In the genomic region with DNA sequence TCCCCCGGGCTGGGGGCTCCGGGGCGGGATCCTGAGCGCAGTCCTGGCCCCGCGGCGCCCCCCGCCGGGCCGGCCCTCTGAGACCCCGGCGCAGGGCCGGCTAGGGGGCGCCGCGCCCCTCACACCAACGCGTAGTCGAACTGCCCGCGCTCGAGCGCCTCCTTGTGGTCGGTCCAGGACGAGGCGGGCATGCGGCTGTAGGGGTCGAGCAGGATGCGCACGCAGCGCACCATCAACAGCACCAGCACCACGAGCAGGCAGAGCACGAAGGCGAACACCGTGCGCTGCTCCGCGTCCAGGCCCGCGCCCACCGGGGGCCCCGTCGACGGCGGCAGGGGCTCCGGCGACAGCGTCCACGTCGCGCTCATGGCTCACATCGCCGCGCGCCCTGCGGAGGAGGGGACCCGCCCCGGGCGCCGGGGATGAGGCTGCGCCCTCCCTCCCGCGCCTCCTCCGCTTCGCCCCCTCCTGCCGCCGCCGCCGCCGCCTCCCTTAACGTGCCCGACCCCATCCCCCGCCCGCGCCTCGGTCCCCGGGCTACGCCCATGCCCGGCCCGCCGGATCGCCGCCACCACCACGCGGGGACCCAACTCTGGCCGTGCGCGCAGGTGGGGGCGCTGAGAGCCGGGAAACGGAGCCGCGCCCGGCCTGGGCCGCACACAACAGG, we compare ENCODE assay signal across 8 cellular contexts. TPM values are rescaled to one million over a fixed set of nuclear protein-coding genes. Genes with fewer than 3 reads are reported as not detected.
DNase-seq lines count a peak whose midpoint lies in the region; ATAC-seq and TF ChIP-seq lines count a peak whose summit lies in the region.

No MANE protein-coding gene starts in this region.

- no peak overlapping the region for H3T11ph ChIP-seq in H9 (ENCODE audit: low read length)

- H3K18ac ChIP-seq in H9 (ENCODE audit: insufficient read length, low read depth, low read length), result no peak overlapping the region
- H3K18ac ChIP-seq in mesenchymal stem cell (ENCODE audit: low read depth in 1 of 2, low read length in 2 of 2), result peak overlapping the region in 1 of 2 experiments; percentile 15

- H4K91ac ChIP-seq in H9 (ENCODE audit: insufficient read length, low read depth, low read length), result no peak overlapping the region
- no peak overlapping the region for H4K91ac ChIP-seq in mesenchymal stem cell (ENCODE audit: low read length)

- H3K27ac Mint-ChIP-seq in H9, result peak overlapping the region in 1 of 3 experiments; percentile 94; a peak in 1 of 7 replicates
- H3K27ac Mint-ChIP-seq in activated CD4-positive, alpha-beta T cell treated with anti-CD3 and anti-CD28 coated beads, Interleukin-2, amount 10 ng/mL, durations not matched to agents 7 days and 5 days, result no peak overlapping the region

- H3K27me3 ChIP-seq in H9 (ENCODE audit: insufficient read depth, low read length) (no peaks in the 10 kb centered on the region), mesenchymal stem cell (ENCODE audit: control insufficient read depth in 1 of 2, insufficient read depth in 1 of 2, low read length in 2 of 2) (no peaks in the 10 kb centered on the region)

- no CpG with 5 or more reads among the region's 95 CpGs for WGBS in H9 (ENCODE audit: extremely low coverage, insufficient read length, low lambda C conversion rate)
- 3% methylated on average over 33 of the region's 95 CpGs for WGBS in mesenchymal stem cell

- H2BK15ac ChIP-seq in H9 (ENCODE audit: low read depth, low read length) (no peak overlapping the region; the same call in 1 of the 2 replicates), mesenchymal stem cell (ENCODE audit: low read depth, poor library complexity, severe bottlenecking) (no peak overlapping the region)

- H4K20me1 ChIP-seq in H9 (ENCODE audit: control insufficient read depth, insufficient read depth, insufficient read length), result no peaks in the 10 kb centered on the region

- H3K79me2 ChIP-seq in H9 (ENCODE audit: insufficient read depth, low read length), result no peaks in the 10 kb centered on the region

- H3K9me3 ChIP-seq in H9 (ENCODE audit: control insufficient read depth, low read depth, low read length) (no peaks in the 10 kb centered on the region), mesenchymal stem cell (ENCODE audit: control insufficient read depth, low read length) (no peaks in the 10 kb centered on the region)

- H2BK120ac ChIP-seq in H9 (ENCODE audit: low read depth, low read length, poor library complexity, severe bottlenecking) (no peak overlapping the region), mesenchymal stem cell (ENCODE audit: low read depth, low read length) (no peak overlapping the region)

- H2BK20ac ChIP-seq in H9 (ENCODE audit: low read depth, low read length, poor library complexity, severe bottlenecking), result no peak overlapping the region

- H3K9ac ChIP-seq in H9 (ENCODE audit: extremely low read depth, insufficient read length, low read length), result no peak overlapping the region
- H3K9ac ChIP-seq in mesenchymal stem cell (ENCODE audit: low read length), result no peak overlapping the region

- no peak for ATAC-seq in GM21526 (IDR thresholded peaks at IDR 0.05; ENCODE audit: low FRiP score, unreplicated experiment)

- H2BK5ac ChIP-seq in H9 (ENCODE audit: insufficient read length, low read length), result no peak overlapping the region
- no peak overlapping the region for H2BK5ac ChIP-seq in mesenchymal stem cell (ENCODE audit: low read depth, low read length, poor library complexity, severe bottlenecking)

- H2AK5ac ChIP-seq in H9 (ENCODE audit: insufficient read length, low read length), result no peak overlapping the region
- no peak overlapping the region for H2AK5ac ChIP-seq in mesenchymal stem cell (ENCODE audit: low read length, severe bottlenecking)

- H3K4me1 ChIP-seq in H9 (ENCODE audit: insufficient read depth, low read length), result 0 out of 2 replicates have a peak, but pooled peaks cover 4% of the 10 kb centered on the region
- peaks cover 53% of the 10 kb centered on the region for H3K4me1 ChIP-seq in mesenchymal stem cell (ENCODE audit: control insufficient read depth, insufficient read depth, low read depth, low read length)

- H3K79me1 ChIP-seq in H9 (ENCODE audit: insufficient read depth, low read depth, low read length, poor library complexity, severe bottlenecking), result no peaks in the 10 kb centered on the region
- peaks cover 11% of the 10 kb centered on the region for H3K79me1 ChIP-seq in mesenchymal stem cell (replicated peaks; ENCODE audit: low read length, poor library complexity, severe bottlenecking)

- H3K14ac ChIP-seq in H9 (ENCODE audit: insufficient read depth, low read length) (peak overlapping the region; percentile 62; the same call in 1 of the 2 replicates), mesenchymal stem cell (ENCODE audit: low read length in 2 of 2) (no peak overlapping the region)

- no peak overlapping the region for H4K5ac ChIP-seq in H9 (ENCODE audit: insufficient read length, low read depth, low read length)

- no peak overlapping the region for H3K56ac ChIP-seq in H9 (ENCODE audit: insufficient read length, low read depth, low read length)

- peak; percentile 99 for TF ChIP-seq CTCF in H9 (conservative IDR thresholded peaks at IDR 0.05)

- H3K36me3 ChIP-seq in mesenchymal stem cell (ENCODE audit: control insufficient read depth in 1 of 2, insufficient read depth in 2 of 2, low read depth in 1 of 2, low read length in 2 of 2), result peaks cover 18 to 50% of the 10 kb centered on the region in 2 experiments

- H3K23ac ChIP-seq in H9 (ENCODE audit: insufficient read length, low read depth, low read length) (no peak overlapping the region), mesenchymal stem cell (ENCODE audit: low read length in 2 of 2) (peak overlapping the region in 1 of 2 experiments; percentile 28)

- peak overlapping the region; percentile 3 for H3K4me2 ChIP-seq in H9 (ENCODE audit: insufficient read depth, insufficient read length, low read length)
- H3K4me2 ChIP-seq in mesenchymal stem cell (ENCODE audit: low read length, poor library complexity, severe bottlenecking), result peak overlapping the region; percentile 87

- H3K4me3 ChIP-seq in mesenchymal stem cell (ENCODE audit: insufficient read depth in 1 of 2, low read depth in 1 of 2, low read length in 2 of 2), result peak overlapping the region; percentile 46 to 62

- peaks cover 5 to 30% (median 12%) of the 10 kb centered on the region in 3 experiments; a peak in 5 of 7 replicates for H3K36me3 Mint-ChIP-seq in H9 (ENCODE audit: insufficient read depth in 1 of 3, low read depth in 3 of 3)
- peaks cover 8% of the 10 kb centered on the region for H3K36me3 Mint-ChIP-seq in activated CD4-positive, alpha-beta T cell treated with anti-CD3 and anti-CD28 coated beads, Interleukin-2, amount 10 ng/mL, durations not matched to agents 7 days and 5 days (ENCODE audit: low read depth)

- H2BK12ac ChIP-seq in H9 (ENCODE audit: insufficient read length, low read depth, low read length) (no peak overlapping the region), mesenchymal stem cell (ENCODE audit: low read length in 2 of 2) (no peak overlapping the region)

- CTCF ChIA-PET in activated CD4-positive, alpha-beta T cell treated with anti-CD3 and anti-CD28 coated beads, Interleukin-2, amount 10 ng/mL, durations not matched to agents 7 days and 5 days (lab: Charles Lee), result no interaction called here

- H3K27ac ChIP-seq in H9 (ENCODE audit: insufficient read length, low read depth, low read length) (no peak overlapping the region), mesenchymal stem cell (ENCODE audit: low read length, poor library complexity, severe bottlenecking) (no peak overlapping the region)

- H4K8ac ChIP-seq in H9 (replicated peaks; ENCODE audit: insufficient read length, low read depth, low read length) (no peak overlapping the region), mesenchymal stem cell (ENCODE audit: low read length) (no peak overlapping the region)

- H3K4me3 Mint-ChIP-seq in H9, result peak overlapping the region; percentile 78 to 91
- peak overlapping the region; percentile 73 for H3K4me3 Mint-ChIP-seq in activated CD4-positive, alpha-beta T cell treated with anti-CD3 and anti-CD28 coated beads, Interleukin-2, amount 10 ng/mL, durations not matched to agents 7 days and 5 days

- H3K23me2 ChIP-seq in H9 (ENCODE audit: insufficient read length, low read depth, low read length, poor library complexity, severe bottlenecking), result no peaks in the 10 kb centered on the region

- DNase-seq in AG08396 (ENCODE audit: low spot score) (peak; percentile 92), H9 (peak; percentile 94), NCI-H526 treated with DMSO at 0.1 percent for 48 hours (lab: John Stamatoyannopoulos, UW) (peak; percentile 13), dermis blood vessel endothelial cell (peak; percentile 86), mesenchymal stem cell (peak; percentile 75)
- DNase-seq in activated CD4-positive, alpha-beta T cell treated with anti-CD3 and anti-CD28 coated beads, Interleukin-2, amount 10 ng/mL, durations not matched to agents 7 days and 5 days, result peak; percentile 79
- DNase-seq in stimulated activated CD8-positive, alpha-beta memory T cell treated with anti-CD3 and anti-CD28 coated beads, Interleukin-15, amount 100 ng/mL, for 48 hours (ENCODE audit: low read depth in 2 of 2), result peak; percentile 68 to 72

- POLR2A ChIA-PET in activated CD4-positive, alpha-beta T cell treated with anti-CD3 and anti-CD28 coated beads, Interleukin-2, amount 10 ng/mL, durations not matched to agents 7 days and 5 days (lab: Charles Lee), result no interaction called here

- H3K9me3 Mint-ChIP-seq in H9, result no peaks in the 10 kb centered on the region
- H3K9me3 Mint-ChIP-seq in activated CD4-positive, alpha-beta T cell treated with anti-CD3 and anti-CD28 coated beads, Interleukin-2, amount 10 ng/mL, durations not matched to agents 7 days and 5 days, result no peaks in the 10 kb centered on the region

- peaks cover 10 to 15% of the 10 kb centered on the region in 2 experiments for H3K4me1 Mint-ChIP-seq in H9
- peaks cover 23% of the 10 kb centered on the region for H3K4me1 Mint-ChIP-seq in activated CD4-positive, alpha-beta T cell treated with anti-CD3 and anti-CD28 coated beads, Interleukin-2, amount 10 ng/mL, durations not matched to agents 7 days and 5 days

- no peaks in the 10 kb centered on the region for H3K27me3 Mint-ChIP-seq in H9 (ENCODE audit: low read depth)
- H3K27me3 Mint-ChIP-seq in activated CD4-positive, alpha-beta T cell treated with anti-CD3 and anti-CD28 coated beads, Interleukin-2, amount 10 ng/mL, durations not matched to agents 7 days and 5 days, result no peaks in the 10 kb centered on the region

- H2AFZ ChIP-seq in H9 (ENCODE audit: low read length) (no peak overlapping the region), mesenchymal stem cell (ENCODE audit: low read depth, low read length) (no peak overlapping the region)

- H3K4ac ChIP-seq in H9 (ENCODE audit: low read depth, low read length), result no peak overlapping the region
- peak overlapping the region in 1 of 2 experiments; percentile 34 for H3K4ac ChIP-seq in mesenchymal stem cell (ENCODE audit: low read depth in 1 of 2, low read length in 2 of 2)

RNA-seq across cellular contexts. Expression of a gene that starts 0.6 kb away (rescaled TPM):
- total RNA-seq in H9 (2021), result 22.7 and 24.5 TPM in 2 replicates
- total RNA-seq in activated CD4-positive, alpha-beta T cell treated with anti-CD3 and anti-CD28 coated beads, Interleukin-2, amount 10 ng/mL, durations not matched to agents 7 days and 5 days, result not detected
- total RNA-seq in dermis blood vessel endothelial cell, result 4.6 and 4.9 TPM in 2 replicates
- 20.6 TPM for polyA plus RNA-seq in mesenchymal stem cell (2013, experiment 1 of 2)
- 19.0 TPM for polyA plus RNA-seq in mesenchymal stem cell (2013, experiment 2 of 2)

RNA-seq across cellular contexts. Expression of a gene that starts 5.2 kb away (rescaled TPM):
- total RNA-seq in H9 (2021) (17.1 and 17.8 TPM in 2 replicates), dermis blood vessel endothelial cell (14.1 and 14.3 TPM in 2 replicates)
- total RNA-seq in activated CD4-positive, alpha-beta T cell treated with anti-CD3 and anti-CD28 coated beads, Interleukin-2, amount 10 ng/mL, durations not matched to agents 7 days and 5 days, result 10 to 100 TPM; 18.6 to 19.1 TPM
- 25.1 TPM for polyA plus RNA-seq in mesenchymal stem cell (2013, experiment 1 of 2)
- 25.1 TPM for polyA plus RNA-seq in mesenchymal stem cell (2013, experiment 2 of 2)

RNA-seq across cellular contexts. Expression of a gene that starts 10.7 kb away (rescaled TPM):
- total RNA-seq in H9 (2021) (5.5 and 6.5 TPM in 2 replicates), dermis blood vessel endothelial cell (0.19 TPM in 1 of 2 replicates, not detected in the other)
- total RNA-seq in activated CD4-positive, alpha-beta T cell treated with anti-CD3 and anti-CD28 coated beads, Interleukin-2, amount 10 ng/mL, durations not matched to agents 7 days and 5 days, result 1 to 10 TPM in 1 of 2 experiments, under 1 TPM in 1; 0.79 to 1.4 TPM
- polyA plus RNA-seq in mesenchymal stem cell (2013, experiment 1 of 2), result 3.1 TPM
- polyA plus RNA-seq in mesenchymal stem cell (2013, experiment 2 of 2), result 2.7 TPM

RNA-seq across cellular contexts. Expression of a gene that starts 18.2 kb away (rescaled TPM):
- total RNA-seq in H9 (2021), result 114 and 122 TPM in 2 replicates
- total RNA-seq in activated CD4-positive, alpha-beta T cell treated with anti-CD3 and anti-CD28 coated beads, Interleukin-2, amount 10 ng/mL, durations not matched to agents 7 days and 5 days, result 10 to 100 TPM; 44.0 to 59.9 TPM
- total RNA-seq in dermis blood vessel endothelial cell, result 44.0 and 53.4 TPM in 2 replicates
- 43.2 TPM for polyA plus RNA-seq in mesenchymal stem cell (2013, experiment 1 of 2)
- polyA plus RNA-seq in mesenchymal stem cell (2013, experiment 2 of 2), result 41.3 TPM

RNA-seq across cellular contexts. Expression of a gene that starts 21.6 kb away (rescaled TPM):
- total RNA-seq in H9 (2021), result 47.2 and 48.1 TPM in 2 replicates
- 10 to 100 TPM; 44.1 to 45.6 TPM for total RNA-seq in activated CD4-positive, alpha-beta T cell treated with anti-CD3 and anti-CD28 coated beads, Interleukin-2, amount 10 ng/mL, durations not matched to agents 7 days and 5 days
- total RNA-seq in dermis blood vessel endothelial cell, result 10.4 and 18.8 TPM in 2 replicates
- polyA plus RNA-seq in mesenchymal stem cell (2013, experiment 1 of 2), result 19.1 TPM
- 18.7 TPM for polyA plus RNA-seq in mesenchymal stem cell (2013, experiment 2 of 2)

Comparison
In these comparisons a context has a peak if more than half of its experiments do, and no peak if none do; other contexts are left out.
1. DNase-seq: peak in every context shown above with its lines; median percentile 94 in H9; 92 in AG08396; 86 in dermis blood vessel endothelial cell; 79 in activated CD4-positive, alpha-beta T cell treated with anti-CD3 and anti-CD28 coated beads, Interleukin-2, amount 10 ng/mL, durations not matched to agents 7 days and 5 days; 75 in mesenchymal stem cell; 70 in stimulated activated CD8-positive, alpha-beta memory T cell treated with anti-CD3 and anti-CD28 coated beads, Interleukin-15, amount 100 ng/mL, for 48 hours; 13 in NCI-H526 treated with DMSO at 0.1 percent for 48 hours.